ENCODE assay signal across 1 cellular context in the genomic region with DNA sequence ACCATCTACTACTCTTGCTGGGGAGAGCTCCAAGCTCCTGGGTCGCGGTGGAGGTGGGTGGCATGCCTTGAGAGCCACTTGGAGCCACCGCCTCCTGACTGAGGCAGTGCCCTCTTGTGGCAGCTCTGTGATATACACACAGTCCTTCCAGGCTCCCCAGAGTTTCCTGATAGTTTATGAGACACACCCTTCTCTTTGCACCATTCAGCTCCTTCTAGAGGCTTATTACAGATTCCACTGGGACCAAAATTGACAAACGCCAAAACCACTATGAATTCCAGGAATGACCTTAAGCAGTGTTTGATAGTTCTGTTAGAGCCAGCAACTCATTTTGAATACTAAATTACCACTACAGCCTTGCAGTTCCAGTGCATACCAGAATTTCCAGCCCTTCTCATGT.
A peak's percentile ranks its signal among the peaks of the same experiment; 100 is the strongest.
TF ChIP-seq lines count a peak whose summit lies in the region.

No MANE protein-coding gene starts in this region.

TF ChIP-seq in H1, 55 proteins besides CTCF, POLR2A, EP300 and RAD21:
- TF ChIP-seq YY1 (IDR thresholded peaks at IDR 0.05; ENCODE audit: low read depth, low read length) (0 out of 2 replicates have a peak, but pooled peaks have one; percentile 52), CHD2 (IDR thresholded peaks at IDR 0.05; ENCODE audit: low read length) (no peak)
